Comparison of ENCODE assay signal across 10 cellular contexts in the genomic region with DNA sequence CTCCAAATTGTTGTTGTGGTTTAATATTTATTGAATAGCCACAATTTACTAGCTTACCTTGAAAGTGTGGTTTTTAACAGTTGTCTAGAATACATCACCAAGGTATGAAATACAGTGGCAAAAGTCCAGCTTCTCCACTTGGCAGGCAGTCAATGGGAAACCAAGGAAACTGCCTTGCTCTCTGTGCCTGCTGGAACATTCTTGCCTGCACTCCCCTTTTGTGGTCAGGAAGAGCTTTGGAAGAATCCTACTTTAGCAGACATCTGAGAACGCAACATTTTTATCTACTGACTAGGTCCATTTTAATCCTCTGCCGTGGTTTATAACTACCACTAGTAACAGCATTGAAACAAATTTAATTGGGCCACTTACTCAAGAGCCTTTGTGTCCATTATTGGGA.
DNase-seq lines count a peak whose midpoint lies in the region; TF ChIP-seq lines count a peak whose summit lies in the region.
"Had no signal": no experiment of that assay in that cellular context is flagged by ENCODE, and none has a peak within 500 bp of the region (broad histone marks: within the 10 kb centered on the region; RNA-seq: fewer than 3 reads in every experiment).

No MANE protein-coding gene starts in this region.

- peak overlapping the region; percentile 54 for H3K4me2 ChIP-seq in SK-N-SH

- no peak overlapping the region for H2AFZ ChIP-seq in SK-N-SH (ENCODE audit: low read depth)

- TF ChIP-seq RAD21 in SK-N-SH (IDR thresholded peaks at IDR 0.05; ENCODE audit: low read length) = no peak

- H3K36me3 ChIP-seq in HEK293 (ENCODE audit: control insufficient read depth in 2 of 2, insufficient read depth in 1 of 2, low read length in 2 of 2) (no peaks in the 10 kb centered on the region), SK-N-SH (replicated peaks in 1 of 2; ENCODE audit: control insufficient read depth in 1 of 2, insufficient read depth in 2 of 2, low read length in 1 of 2) (no peaks in the 10 kb centered on the region), thyroid gland (no peaks in the 10 kb centered on the region), sigmoid colon (no peaks in the 10 kb centered on the region)

- H3K4me3 ChIP-seq in HEK293 (ENCODE audit: low read depth, low read length) (no peak overlapping the region), SK-N-SH (ENCODE audit: low read depth in 2 of 2, low read length in 1 of 2) (no peak overlapping the region), thyroid gland (replicated peaks in 1 of 3) (no peak overlapping the region), sigmoid colon (no peak overlapping the region)
- H3K4me3 ChIP-seq: dorsolateral prefrontal cortex had no signal

- no peaks in the 10 kb centered on the region for H3K27me3 ChIP-seq in SK-N-SH (ENCODE audit: insufficient read depth)
- no peaks in the 10 kb centered on the region for H3K27me3 ChIP-seq in thyroid gland
- no peaks in the 10 kb centered on the region for H3K27me3 ChIP-seq in sigmoid colon
- H3K27me3 ChIP-seq: dorsolateral prefrontal cortex had no signal

- no peaks in the 10 kb centered on the region for H3K79me2 ChIP-seq in SK-N-SH (ENCODE audit: insufficient read depth)

- H3K9me3 ChIP-seq in HEK293 (ENCODE audit: control insufficient read depth, insufficient read depth, low read depth, low read length) (no peaks in the 10 kb centered on the region), SK-N-SH (no peaks in the 10 kb centered on the region), thyroid gland (no peaks in the 10 kb centered on the region), sigmoid colon (no peaks in the 10 kb centered on the region)

- 0% methylated on average over 2 of the region's 2 CpGs for WGBS in SK-N-SH (ENCODE audit: low lambda C conversion rate)
- 57 to 75% methylated on average over 2 of the region's 2 CpGs for WGBS in thyroid gland, 2 donors
- WGBS in sigmoid colon, 2 donors = 84 to 87% methylated on average over 2 of the region's 2 CpGs

- H3K4me1 ChIP-seq in HEK293 (ENCODE audit: control insufficient read depth, insufficient read depth, low read length) (0 out of 2 replicates have a peak, but pooled peaks cover 2% of the 10 kb centered on the region), SK-N-SH (ENCODE audit: control insufficient read depth in 1 of 2, insufficient read depth in 2 of 2, low read depth in 1 of 2, low read length in 1 of 2) (peaks cover 0 to 9% of the 10 kb centered on the region in 2 experiments; a peak in 3 of 4 replicates), thyroid gland (no peaks in the 10 kb centered on the region), sigmoid colon (peaks cover 0 to 10% (median 6%) of the 10 kb centered on the region in 4 donors)

- TF ChIP-seq CTCF in HEK293 (tag by site-specific recombination; IDR thresholded peaks at IDR 0.05) = no peak
- TF ChIP-seq CTCF in SK-N-SH (IDR thresholded peaks at IDR 0.05) = no peak
- no peak for TF ChIP-seq CTCF in thyroid gland (IDR thresholded peaks at IDR 0.05)
- TF ChIP-seq CTCF in sigmoid colon (IDR thresholded peaks at IDR 0.05) = no peak
- no peak for TF ChIP-seq CTCF in GM13977 (IDR thresholded peaks at IDR 0.05; ENCODE audit: extremely low read depth, insufficient read depth, missing control alignments)

- peak in 1 of 2 experiments; percentile 83; a peak in 1 of 4 replicates for TF ChIP-seq EP300 in SK-N-SH (IDR thresholded peaks at IDR 0.05; ENCODE audit: borderline replicate concordance in 1 of 2, low read depth in 1 of 2, low read length in 1 of 2)
- no peak for TF ChIP-seq EP300 in sigmoid colon (IDR thresholded peaks at IDR 0.05)

- intact Hi-C loops in thyroid gland (cut with DNase I) = no loop called here
- intact Hi-C loops in sigmoid colon (cut with DNase I) = no loop called here

- H3K9me2 ChIP-seq in SK-N-SH = no peaks in the 10 kb centered on the region

- DNase-seq in SK-N-SH = no peak
- DNase-seq in fibroblast of the conjunctiva (ENCODE audit: low read depth) = peak; percentile 59
- DNase-seq in thyroid gland = peak; percentile 29 to 54
- DNase-seq in NCI-H526 (lab: John Stamatoyannopoulos, UW) = no peak
- no peak for DNase-seq in sigmoid colon
- no peak for DNase-seq in GM13977 (ENCODE audit: low spot score)
- DNase-seq: dorsolateral prefrontal cortex, NCI-H526 treated with DMSO at 0.1 percent for 48 hours, occipital lobe had no signal

- CTCF ChIA-PET in HEK293 (lab: Yijun Ruan, JAX) = no interaction called here
- CTCF ChIA-PET in SK-N-SH (lab: Yijun Ruan, JAX) = interaction anchor here (1.1 kb wide), 1 partner anchor 10 kb away, joined by 4 read pairs; no protein-coding TSS in a partner anchor

- no peaks in the 10 kb centered on the region for H4K20me1 ChIP-seq in SK-N-SH (ENCODE audit: insufficient read depth)

- TF ChIP-seq POLR2A in thyroid gland (IDR thresholded peaks at IDR 0.05) = no peak
- no peak for TF ChIP-seq POLR2A in sigmoid colon (IDR thresholded peaks at IDR 0.05)

- peaks cover 6% of the 10 kb centered on the region for H3F3A ChIP-seq in SK-N-SH (replicated peaks; ENCODE audit: insufficient read depth)

- no peak overlapping the region for H3K27ac ChIP-seq in HEK293 (ENCODE audit: extremely low read depth, low read depth, low read length)
- H3K27ac ChIP-seq in SK-N-SH (ENCODE audit: low read depth in 2 of 2, low read length in 1 of 2) = peak overlapping the region; percentile 24 to 76; a peak in 3 of 4 replicates
- no peak overlapping the region for H3K27ac ChIP-seq in thyroid gland
- no peak overlapping the region for H3K27ac ChIP-seq in sigmoid colon
- H3K27ac ChIP-seq: dorsolateral prefrontal cortex had no signal

- in situ Hi-C loops in GM13977 (cut with MboI; ENCODE audit: low pct_unique_long_range_greater_than_20kb, low sequenced_read_pairs, unreplicated experiment) = no loop called here

- H3K9ac ChIP-seq in SK-N-SH = no peak overlapping the region; the same call in 1 of the 2 replicates

- POLR2A ChIA-PET in HEK293 (lab: Yijun Ruan, JAX) (no interaction called here), SK-N-SH (lab: Yijun Ruan, JAX) (no interaction called here)

TF ChIP-seq in HEK293, 187 proteins besides CTCF, POLR2A, EP300 and RAD21 (continues in another document):
- TF ChIP-seq WT1 (tag by site-specific recombination; IDR thresholded peaks at IDR 0.05) = peak; percentile 91
- TF ChIP-seq OSR2 (tag by site-specific recombination; IDR thresholded peaks at IDR 0.05) = peak; percentile 31; the same call in 1 of the 2 replicates
- TF ChIP-seq MZF1 (tag by site-specific recombination; IDR thresholded peaks at IDR 0.05; ENCODE audit: borderline replicate concordance) = peak; percentile 31; the same call in 1 of the 2 replicates

TF ChIP-seq in SK-N-SH, 30 proteins besides CTCF, POLR2A, EP300 and RAD21 (continues in another document):
- TF ChIP-seq, protein P1, sequence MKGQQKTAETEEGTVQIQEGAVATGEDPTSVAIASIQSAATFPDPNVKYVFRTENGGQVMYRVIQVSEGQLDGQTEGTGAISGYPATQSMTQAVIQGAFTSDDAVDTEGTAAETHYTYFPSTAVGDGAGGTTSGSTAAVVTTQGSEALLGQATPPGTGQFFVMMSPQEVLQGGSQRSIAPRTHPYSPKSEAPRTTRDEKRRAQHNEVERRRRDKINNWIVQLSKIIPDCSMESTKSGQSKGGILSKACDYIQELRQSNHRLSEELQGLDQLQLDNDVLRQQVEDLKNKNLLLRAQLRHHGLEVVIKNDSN (IDR thresholded peaks at IDR 0.05; ENCODE audit: borderline replicate concordance, low read depth) = no peak
- TF ChIP-seq NFIC (IDR thresholded peaks at IDR 0.05; ENCODE audit: borderline replicate concordance) (peak; percentile 95), FOXM1 (IDR thresholded peaks at IDR 0.05; ENCODE audit: low read depth) (peak; percentile 82; the same call in 1 of the 2 replicates), TAF1 (IDR thresholded peaks at IDR 0.05; ENCODE audit: borderline replicate concordance, low read depth, low read length) (no peak), FOXJ3 (CRISPR knock-in tag; IDR thresholded peaks at IDR 0.05) (no peak), RCOR1 (IDR thresholded peaks at IDR 0.05; ENCODE audit: low read length) (no peak), ELF1 (IDR thresholded peaks at IDR 0.05) (no peak), TCF12 (IDR thresholded peaks at IDR 0.05) (peak; percentile 88), SMC3 (IDR thresholded peaks at IDR 0.05; ENCODE audit: low read depth, low read length) (no peak), FOSL2 (IDR thresholded peaks at IDR 0.05; ENCODE audit: borderline replicate concordance, low read depth) (peak; percentile 65), RXRA (IDR thresholded peaks at IDR 0.05; ENCODE audit: borderline replicate concordance, low read depth) (peak; percentile 35; the same call in 1 of the 2 replicates), TEAD4 (IDR thresholded peaks at IDR 0.05; ENCODE audit: borderline replicate concordance, insufficient read depth) (peak; percentile 90)
- TF ChIP-seq, protein P2, sequence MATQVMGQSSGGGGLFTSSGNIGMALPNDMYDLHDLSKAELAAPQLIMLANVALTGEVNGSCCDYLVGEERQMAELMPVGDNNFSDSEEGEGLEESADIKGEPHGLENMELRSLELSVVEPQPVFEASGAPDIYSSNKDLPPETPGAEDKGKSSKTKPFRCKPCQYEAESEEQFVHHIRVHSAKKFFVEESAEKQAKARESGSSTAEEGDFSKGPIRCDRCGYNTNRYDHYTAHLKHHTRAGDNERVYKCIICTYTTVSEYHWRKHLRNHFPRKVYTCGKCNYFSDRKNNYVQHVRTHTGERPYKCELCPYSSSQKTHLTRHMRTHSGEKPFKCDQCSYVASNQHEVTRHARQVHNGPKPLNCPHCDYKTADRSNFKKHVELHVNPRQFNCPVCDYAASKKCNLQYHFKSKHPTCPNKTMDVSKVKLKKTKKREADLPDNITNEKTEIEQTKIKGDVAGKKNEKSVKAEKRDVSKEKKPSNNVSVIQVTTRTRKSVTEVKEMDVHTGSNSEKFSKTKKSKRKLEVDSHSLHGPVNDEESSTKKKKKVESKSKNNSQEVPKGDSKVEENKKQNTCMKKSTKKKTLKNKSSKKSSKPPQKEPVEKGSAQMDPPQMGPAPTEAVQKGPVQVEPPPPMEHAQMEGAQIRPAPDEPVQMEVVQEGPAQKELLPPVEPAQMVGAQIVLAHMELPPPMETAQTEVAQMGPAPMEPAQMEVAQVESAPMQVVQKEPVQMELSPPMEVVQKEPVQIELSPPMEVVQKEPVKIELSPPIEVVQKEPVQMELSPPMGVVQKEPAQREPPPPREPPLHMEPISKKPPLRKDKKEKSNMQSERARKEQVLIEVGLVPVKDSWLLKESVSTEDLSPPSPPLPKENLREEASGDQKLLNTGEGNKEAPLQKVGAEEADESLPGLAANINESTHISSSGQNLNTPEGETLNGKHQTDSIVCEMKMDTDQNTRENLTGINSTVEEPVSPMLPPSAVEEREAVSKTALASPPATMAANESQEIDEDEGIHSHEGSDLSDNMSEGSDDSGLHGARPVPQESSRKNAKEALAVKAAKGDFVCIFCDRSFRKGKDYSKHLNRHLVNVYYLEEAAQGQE (IDR thresholded peaks at IDR 0.05; ENCODE audit: low read depth, low read length) = no peak
- TF ChIP-seq, protein P3, sequence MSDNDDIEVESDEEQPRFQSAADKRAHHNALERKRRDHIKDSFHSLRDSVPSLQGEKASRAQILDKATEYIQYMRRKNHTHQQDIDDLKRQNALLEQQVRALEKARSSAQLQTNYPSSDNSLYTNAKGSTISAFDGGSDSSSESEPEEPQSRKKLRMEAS (IDR thresholded peaks at IDR 0.05; ENCODE audit: low read depth) = peak; percentile 53

Comparison
In these comparisons a context has a peak if more than half of its experiments do, and no peak if none do; other contexts are left out.
1. H3K27ac ChIP-seq: peak in SK-N-SH (2 of 2); none in HEK293 (single experiment), thyroid gland (0 of 3) and sigmoid colon (0 of 4).
2. DNase-seq: peak in fibroblast of the conjunctiva (single experiment) and thyroid gland (2 of 2); none in SK-N-SH (single experiment), NCI-H526 (0 of 2), sigmoid colon (single experiment) and GM13977 (single experiment).